In the genomic region with DNA sequence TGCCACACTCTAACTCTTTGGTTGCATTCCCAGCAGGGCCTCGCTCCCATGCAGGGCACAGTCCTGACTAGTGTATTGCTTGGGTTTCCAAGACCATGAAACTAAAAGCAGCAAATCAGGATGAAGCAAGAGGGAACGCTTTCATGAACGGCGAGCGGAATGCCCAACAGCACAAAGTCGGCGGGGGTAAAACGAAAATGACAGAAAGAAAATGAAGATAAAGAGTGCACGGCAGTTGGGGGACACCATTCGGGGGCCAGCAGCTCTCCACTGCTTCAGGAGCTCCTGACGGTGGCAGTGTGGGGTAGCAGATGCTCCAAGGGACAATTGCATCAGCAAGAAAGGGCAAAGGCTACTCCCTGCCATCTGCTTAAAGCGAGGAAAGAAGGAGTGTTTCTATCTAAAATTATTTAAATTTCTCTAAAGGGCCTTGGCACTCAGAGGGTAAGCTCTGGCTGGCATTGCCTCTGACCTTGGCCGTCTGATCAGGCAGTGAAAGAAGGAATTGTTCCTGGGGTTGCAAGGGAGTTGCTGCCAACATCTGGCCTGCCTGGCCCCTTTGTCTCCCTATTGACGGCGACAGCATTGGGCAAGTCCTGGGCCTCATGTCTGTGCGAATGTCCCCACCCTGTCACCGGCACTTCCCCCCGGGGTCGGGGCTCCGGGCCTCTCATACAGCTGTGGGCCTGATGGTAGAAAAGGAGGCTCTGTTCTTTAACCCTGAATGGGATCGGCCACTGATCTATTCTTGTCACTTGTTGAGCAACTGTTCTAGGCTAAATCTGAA, we compare ENCODE assay signal across 1 cellular context.
TF ChIP-seq lines count a peak whose summit lies in the region.

No MANE protein-coding gene starts in this region.

TF ChIP-seq in SK-N-SH, 30 proteins besides CTCF, POLR2A, EP300 and RAD21 (continued from another document):
- TF ChIP-seq, protein P1, sequence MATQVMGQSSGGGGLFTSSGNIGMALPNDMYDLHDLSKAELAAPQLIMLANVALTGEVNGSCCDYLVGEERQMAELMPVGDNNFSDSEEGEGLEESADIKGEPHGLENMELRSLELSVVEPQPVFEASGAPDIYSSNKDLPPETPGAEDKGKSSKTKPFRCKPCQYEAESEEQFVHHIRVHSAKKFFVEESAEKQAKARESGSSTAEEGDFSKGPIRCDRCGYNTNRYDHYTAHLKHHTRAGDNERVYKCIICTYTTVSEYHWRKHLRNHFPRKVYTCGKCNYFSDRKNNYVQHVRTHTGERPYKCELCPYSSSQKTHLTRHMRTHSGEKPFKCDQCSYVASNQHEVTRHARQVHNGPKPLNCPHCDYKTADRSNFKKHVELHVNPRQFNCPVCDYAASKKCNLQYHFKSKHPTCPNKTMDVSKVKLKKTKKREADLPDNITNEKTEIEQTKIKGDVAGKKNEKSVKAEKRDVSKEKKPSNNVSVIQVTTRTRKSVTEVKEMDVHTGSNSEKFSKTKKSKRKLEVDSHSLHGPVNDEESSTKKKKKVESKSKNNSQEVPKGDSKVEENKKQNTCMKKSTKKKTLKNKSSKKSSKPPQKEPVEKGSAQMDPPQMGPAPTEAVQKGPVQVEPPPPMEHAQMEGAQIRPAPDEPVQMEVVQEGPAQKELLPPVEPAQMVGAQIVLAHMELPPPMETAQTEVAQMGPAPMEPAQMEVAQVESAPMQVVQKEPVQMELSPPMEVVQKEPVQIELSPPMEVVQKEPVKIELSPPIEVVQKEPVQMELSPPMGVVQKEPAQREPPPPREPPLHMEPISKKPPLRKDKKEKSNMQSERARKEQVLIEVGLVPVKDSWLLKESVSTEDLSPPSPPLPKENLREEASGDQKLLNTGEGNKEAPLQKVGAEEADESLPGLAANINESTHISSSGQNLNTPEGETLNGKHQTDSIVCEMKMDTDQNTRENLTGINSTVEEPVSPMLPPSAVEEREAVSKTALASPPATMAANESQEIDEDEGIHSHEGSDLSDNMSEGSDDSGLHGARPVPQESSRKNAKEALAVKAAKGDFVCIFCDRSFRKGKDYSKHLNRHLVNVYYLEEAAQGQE (IDR thresholded peaks at IDR 0.05; ENCODE audit: low read depth, low read length): no peak
- no peak for TF ChIP-seq NRF1 (IDR thresholded peaks at IDR 0.05; ENCODE audit: low read depth, low read length)
- TF ChIP-seq FOXJ3 (CRISPR knock-in tag; IDR thresholded peaks at IDR 0.05): no peak
TF ChIP-seq in SK-N-SH: peak in this region for 0.
